ENCODE assay signal across 34 cellular contexts in the genomic region with DNA sequence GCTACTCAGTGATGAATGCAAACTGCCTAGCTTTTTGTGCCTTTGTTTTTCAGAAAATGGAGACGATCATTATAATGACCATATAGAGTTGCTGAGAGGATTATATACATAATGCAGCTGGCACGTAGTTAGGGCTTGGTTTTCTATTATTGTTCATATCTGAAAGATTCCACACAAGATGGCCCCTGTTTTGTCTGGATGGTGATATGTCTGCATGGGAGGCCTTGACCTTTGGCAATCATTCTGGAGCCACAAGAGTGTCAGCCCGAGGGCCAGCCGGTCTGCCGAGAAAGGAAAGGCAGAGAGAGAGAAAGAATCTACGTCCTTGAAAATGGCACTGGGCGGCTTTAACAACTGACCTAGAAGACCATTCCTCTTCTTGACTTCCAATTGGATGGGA. TPM values are rescaled to one million over a fixed set of nuclear protein-coding genes. Genes with fewer than 3 reads are reported as not detected.
"Had no signal": no experiment of that assay in that cellular context is flagged by ENCODE, and none has a peak within 500 bp of the region (broad histone marks: within the 10 kb centered on the region; RNA-seq: fewer than 3 reads in every experiment).

No MANE protein-coding gene starts in this region.

- H3K4me3 ChIP-seq: stomach, suprapubic skin, testis, thoracic aorta, thyroid gland, tibial artery, tibial nerve, transverse colon, upper lobe of left lung, upper lobe of right lung, uterus, vagina had no signal

- H3K4me1 ChIP-seq: suprapubic skin, testis, thyroid gland, tibial artery, tibial nerve, upper lobe of right lung, uterus, vagina had no signal

- H3K36me3 ChIP-seq: stomach, suprapubic skin, thoracic aorta, thyroid gland, tibial artery, tibial nerve, transverse colon, upper lobe of left lung, upper lobe of right lung, uterus, vagina had no signal

- H3K4me1 Mint-ChIP-seq: stimulated activated effector memory CD8-positive, alpha-beta T cell treated with anti-CD3 and anti-CD28 coated beads, Interleukin-12 subunit alpha, Interleukin-12 subunit beta, amount 100 ng/mL, for 72 hours; stimulated activated naive CD8-positive, alpha-beta T cell treated with anti-CD3 and anti-CD28 coated beads, Interleukin-15, amount 100 ng/mL, for 72 hours had no signal

- H3K27ac ChIP-seq: stomach, suprapubic skin, testis, thoracic aorta, thyroid gland, tibial artery, tibial nerve, upper lobe of left lung, upper lobe of right lung, uterus, vagina had no signal

- H3K9me3 Mint-ChIP-seq: stimulated activated effector memory CD8-positive, alpha-beta T cell treated with anti-CD3 and anti-CD28 coated beads, Interleukin-12 subunit alpha, Interleukin-12 subunit beta, amount 100 ng/mL, for 72 hours; stimulated activated memory B cell treated with anti-CD40 and anti-IgM and Interleukin-4, amounts not matched to agents 10 μg/mL and 1 μg/mL and 100 μg/mL, for 72 hours; stimulated activated naive B cell treated with anti-CD40 and anti-IgM and Interleukin-4, amounts not matched to agents 10 μg/mL and 1 μg/mL and 100 μg/mL, for 72 hours; stimulated activated naive CD8-positive, alpha-beta T cell treated with anti-CD3 and anti-CD28 coated beads, Interleukin-15, amount 100 ng/mL, for 72 hours; stimulated activated naive CD8-positive, alpha-beta T cell treated with anti-CD3 and anti-CD28 coated beads, Interleukin-15, Interleukin-2, amounts not matched to agents 100 ng/mL and 50 ng/mL, for 24 hours had no signal

- DNase-seq: stimulated activated CD4-positive, alpha-beta T cell treated with anti-CD3 and anti-CD28 coated beads, Interleukin-2, amount 100 ng/mL, for 48 hours; stimulated activated CD4-positive, alpha-beta T cell treated with anti-CD3 and anti-CD28 coated beads, Interleukin-4, amount 100 ng/mL, for 1 hour; stimulated activated CD4-positive, alpha-beta T cell treated with anti-CD3 and anti-CD28 coated beads, Interleukin-4, amount 100 ng/mL, for 24 hours; stimulated activated CD4-positive, alpha-beta T cell treated with anti-CD3 and anti-CD28 coated beads, Interleukin-4, amount 100 ng/mL, for 4 hours; stimulated activated CD8-positive, alpha-beta memory T cell treated with anti-CD3 and anti-CD28 coated beads, Interleukin-4, amount 100 ng/mL, for 48 hours; stimulated activated naive B cell treated with anti-CD40 and anti-IgM and Interleukin-4, amounts not matched to agents 10 μg/mL and 1 μg/mL and 100 μg/mL, for 72 hours; stimulated activated naive CD4-positive, alpha-beta T cell; stimulated activated naive CD4-positive, alpha-beta T cell treated with Interleukin-2 at 50 U/mL for 16 hours; stimulated activated naive CD8-positive, alpha-beta T cell treated with anti-CD3 and anti-CD28 coated beads, Interleukin-15, amount 100 ng/mL, for 72 hours; stimulated activated naive CD8-positive, alpha-beta T cell treated with anti-CD3 and anti-CD28 coated beads, Interleukin-15, Interleukin-2, amounts not matched to agents 100 U/mL and 50 U/mL, for 24 hours; stomach; substantia nigra; testis; thyroid gland; tibial artery; transverse colon; trophoblast cell; upper lobe of left lung; upper lobe of right lung; uterus had no signal

- H3K27ac Mint-ChIP-seq: stimulated activated effector memory CD8-positive, alpha-beta T cell treated with anti-CD3 and anti-CD28 coated beads, Interleukin-12 subunit alpha, Interleukin-12 subunit beta, amount 100 ng/mL, for 72 hours; stimulated activated memory B cell treated with anti-CD40 and anti-IgM and Interleukin-4, amounts not matched to agents 10 μg/mL and 1 μg/mL and 100 μg/mL, for 72 hours; stimulated activated naive B cell treated with anti-CD40 and anti-IgM and Interleukin-4, amounts not matched to agents 10 μg/mL and 1 μg/mL and 100 μg/mL, for 72 hours; stimulated activated naive CD8-positive, alpha-beta T cell treated with anti-CD3 and anti-CD28 coated beads, Interleukin-15, amount 100 ng/mL, for 72 hours; stimulated activated naive CD8-positive, alpha-beta T cell treated with anti-CD3 and anti-CD28 coated beads, Interleukin-15, Interleukin-2, amounts not matched to agents 100 ng/mL and 50 ng/mL, for 24 hours; type B pancreatic cell had no signal

- H3K27me3 Mint-ChIP-seq: type B pancreatic cell had no signal

- H3K9me3 ChIP-seq: stomach, suprapubic skin, testis, thoracic aorta, thyroid gland, tibial artery, tibial nerve, transverse colon, upper lobe of left lung, upper lobe of right lung, uterus, vagina had no signal

- H3K27me3 ChIP-seq: suprapubic skin, testis, thyroid gland, tibial nerve, transverse colon, upper lobe of left lung, upper lobe of right lung, uterus, vagina had no signal

- H3K36me3 Mint-ChIP-seq: stimulated activated effector memory CD8-positive, alpha-beta T cell treated with anti-CD3 and anti-CD28 coated beads, Interleukin-12 subunit alpha, Interleukin-12 subunit beta, amount 100 ng/mL, for 72 hours; stimulated activated memory B cell treated with anti-CD40 and anti-IgM and Interleukin-4, amounts not matched to agents 10 μg/mL and 1 μg/mL and 100 μg/mL, for 72 hours; stimulated activated naive B cell treated with anti-CD40 and anti-IgM and Interleukin-4, amounts not matched to agents 10 μg/mL and 1 μg/mL and 100 μg/mL, for 72 hours; type B pancreatic cell had no signal

- FAIRE-seq: urothelium cell line had no signal

- H3K4me3 Mint-ChIP-seq: stimulated activated effector memory CD8-positive, alpha-beta T cell treated with anti-CD3 and anti-CD28 coated beads, Interleukin-12 subunit alpha, Interleukin-12 subunit beta, amount 100 ng/mL, for 72 hours; stimulated activated memory B cell treated with anti-CD40 and anti-IgM and Interleukin-4, amounts not matched to agents 10 μg/mL and 1 μg/mL and 100 μg/mL, for 72 hours; stimulated activated naive B cell treated with anti-CD40 and anti-IgM and Interleukin-4, amounts not matched to agents 10 μg/mL and 1 μg/mL and 100 μg/mL, for 72 hours; stimulated activated naive CD8-positive, alpha-beta T cell treated with anti-CD3 and anti-CD28 coated beads, Interleukin-15, amount 100 ng/mL, for 72 hours; stimulated activated naive CD8-positive, alpha-beta T cell treated with anti-CD3 and anti-CD28 coated beads, Interleukin-15, Interleukin-2, amounts not matched to agents 100 ng/mL and 50 ng/mL, for 24 hours; type B pancreatic cell had no signal

- ATAC-seq: stimulated activated effector memory CD8-positive, alpha-beta T cell treated with anti-CD3 and anti-CD28 coated beads, Interleukin-12 subunit alpha, Interleukin-12 subunit beta, amount 100 ng/mL, for 72 hours; stimulated activated memory B cell treated with anti-CD40 and anti-IgM and Interleukin-4, amounts not matched to agents 10 μg/mL and 1 μg/mL and 100 μg/mL, for 72 hours; stimulated activated naive B cell treated with anti-CD40 and anti-IgM and Interleukin-4, amounts not matched to agents 10 μg/mL and 1 μg/mL and 100 μg/mL, for 72 hours; stimulated activated naive CD8-positive, alpha-beta T cell treated with anti-CD3 and anti-CD28 coated beads, Interleukin-15, amount 100 ng/mL, for 72 hours; stimulated activated naive CD8-positive, alpha-beta T cell treated with anti-CD3 and anti-CD28 coated beads, Interleukin-15, Interleukin-2, amounts not matched to agents 100 U/mL and 50 U/mL, for 24 hours; upper lobe of right lung had no signal

RNA-seq across cellular contexts. Expression of gene SH2D1B, which starts 5.7 kb away (rescaled TPM):
- total RNA-seq: suprapubic skin, temporal lobe, thyroid gland, tibial nerve, vagina had no signal

RNA-seq across cellular contexts. Expression of gene SPATA46, which starts 41.0 kb away (rescaled TPM):
- total RNA-seq: stomach, subcutaneous adipose tissue, suprapubic skin, temporal lobe, thoracic aorta, thyroid gland, tibial nerve, transverse colon, upper lobe of left lung, upper lobe of right lung, ureter, urinary bladder, uterus, vagina had no signal
- polyA plus RNA-seq: stomach, thymus, urinary bladder had no signal
